ENCODE assay signal across 8 cellular contexts in the genomic region with DNA sequence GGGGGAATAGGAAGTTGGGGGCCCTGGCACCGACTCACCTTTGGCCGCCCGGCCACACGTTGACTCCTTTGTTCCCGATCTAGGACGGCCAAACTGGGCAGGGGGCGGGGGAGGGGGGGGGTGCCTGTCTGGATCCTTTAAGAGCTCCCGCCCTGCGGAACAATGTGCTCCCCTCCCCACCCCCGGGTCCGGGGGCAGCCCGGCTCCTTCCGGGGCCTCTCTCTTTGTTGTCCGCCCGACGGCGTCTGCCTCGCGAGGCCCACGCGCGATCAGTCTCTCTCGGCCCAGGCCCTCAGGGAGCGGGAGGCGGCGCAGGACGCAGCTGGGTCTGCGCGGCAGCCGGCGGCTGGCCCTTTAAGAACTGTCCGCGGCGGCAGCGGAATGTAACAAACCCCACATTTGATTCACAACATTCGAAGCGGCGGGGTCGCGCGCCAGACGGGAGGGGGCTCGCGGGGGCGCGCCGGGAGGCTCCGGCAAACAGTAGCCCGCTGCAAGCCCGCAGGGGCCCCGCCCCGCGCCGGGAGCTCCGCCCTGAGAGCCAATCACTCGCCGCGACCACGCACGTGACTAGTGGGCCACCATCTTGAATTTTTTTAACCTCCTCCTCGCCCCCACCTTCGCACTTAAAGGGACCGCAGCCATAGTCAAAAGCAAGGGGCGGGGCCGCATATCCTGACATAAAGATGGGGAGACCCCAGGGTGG. TPM values are rescaled to one million over a fixed set of nuclear protein-coding genes. Genes with fewer than 3 reads are reported as not detected.
DNase-seq lines count a peak whose midpoint lies in the region; ATAC-seq and TF ChIP-seq lines count a peak whose summit lies in the region.

TSS of gene RNF44 (minus strand) at position 501 of the 706 bp plus-strand sequence. CDS start 4,930 bp downstream, outside the sequence.

- H3K4me3 ChIP-seq in Jurkat, Clone E6-1 (ENCODE audit: low read length) = peak within 1 kb of the TSS; percentile 99
- H3K4me3 ChIP-seq in PC-3 (ENCODE audit: low read length) (peak within 1 kb of the TSS; percentile 93), epithelial cell of proximal tubule (ENCODE audit: low read depth, low read length) (peak within 1 kb of the TSS; percentile 88)

- intact Hi-C loops in PC-3 (cut with micrococcal nuclease) = loop anchor here (1.0 kb wide), 4 partner anchors 46 to 149 kb away; partner anchors contain the start of genes CLTB, FAF2, HIGD2A and NOP16

- POLR2A ChIA-PET in PC-3 (lab: Charles Lee; ENCODE audit: unreplicated experiment) = interaction anchor here (0.7 to 1.5 kb wide), 3 partner anchors 33 to 895 kb away, joined by 3 to 9 read pairs (median 3); partner anchors contain the start of gene FAF2

- peak; percentile 55 for DNase-seq in DMS153 treated with DMSO at 0.1 percent for 48 hours (lab: John Stamatoyannopoulos, UW; ENCODE audit: unreplicated experiment)
- peak; percentile 98 for DNase-seq in Jurkat, Clone E6-1 (ENCODE audit: low read depth, low spot score)
- peak; percentile 96 for DNase-seq in PC-3
- peak; percentile 99 for DNase-seq in activated T-cell treated with anti-CD3 and anti-CD28 coated beads for 48 hours (ENCODE audit: low read depth)
- DNase-seq in epithelial cell of proximal tubule (ENCODE audit: low read depth) = peak; percentile 80
- peak; percentile 99 for DNase-seq in mucosa of gallbladder (ENCODE audit: low spot score)
- DNase-seq in stimulated activated CD8-positive, alpha-beta memory T cell treated with anti-CD3 and anti-CD28 coated beads, Interleukin-4, amount 100 ng/mL, for 24 hours (ENCODE audit: low read depth) = peak; percentile 99

- H3K36me3 ChIP-seq in PC-3 (ENCODE audit: low read depth, low read length) = no peaks in the 10 kb centered on the region; the same call in 1 of the 2 replicates

- peaks cover 42% of the 10 kb centered on the region for H3K4me1 ChIP-seq in PC-3 (ENCODE audit: insufficient read depth, low read length)

- peaks cover 43% of the 10 kb centered on the region for H3K79me2 ChIP-seq in PC-3 (ENCODE audit: low read length)

- BruUV-seq in PC-3 (replicated peaks; lab: Mats Ljungman, UMichigan) = no TSS peak

- H3K9me3 ChIP-seq in PC-3 (ENCODE audit: low read length) = no peaks in the 10 kb centered on the region

- H3K9ac ChIP-seq in PC-3 (ENCODE audit: low read length) = peak within 1 kb of the TSS; percentile 97

- H3K9me2 ChIP-seq in PC-3 (replicated peaks; ENCODE audit: low read length) = no peaks in the 10 kb centered on the region

- H4K20me1 ChIP-seq in PC-3 (ENCODE audit: low read length) = peaks cover 13% of the 10 kb centered on the region

- CTCF ChIA-PET in PC-3 (lab: Charles Lee) = interaction anchor here (0.5 to 3.2 kb wide), 5 partner anchors 33 to 119 kb away, joined by 3 to 15 read pairs (median 9); partner anchors contain the start of gene TSPAN17

- H3K4me2 ChIP-seq in PC-3 (ENCODE audit: low read length) = peak within 1 kb of the TSS; percentile 96

- no peaks in the 10 kb centered on the region for H3F3A ChIP-seq in PC-3 (ENCODE audit: low read length, unreplicated experiment)

- no peak for TF ChIP-seq CTCF in PC-3 (conservative IDR thresholded peaks at IDR 0.05; ENCODE audit: low read depth, low read length)
- no peak for TF ChIP-seq CTCF in epithelial cell of proximal tubule (conservative IDR thresholded peaks at IDR 0.05; ENCODE audit: low read depth, low read length)

- H2AFZ ChIP-seq in PC-3 (ENCODE audit: low read length) = peak within 1 kb of the TSS; percentile 96

- H3K27ac ChIP-seq in PC-3 (ENCODE audit: low read length) = peak within 1 kb of the TSS; percentile 74

- no peaks in the 10 kb centered on the region for H3K27me3 ChIP-seq in PC-3 (ENCODE audit: low read length)

- peak; percentile 46 for ATAC-seq in GM21717 (IDR thresholded peaks at IDR 0.05; ENCODE audit: unreplicated experiment)
- peak; percentile 62 for ATAC-seq in PC-3

RNA-seq across cellular contexts. Expression of gene RNF44, which starts in this region (rescaled TPM):
- polyA plus RNA-seq in Jurkat, Clone E6-1 (2012; ENCODE audit: insufficient read depth, insufficient read length) = 92.7 TPM
- total RNA-seq in PC-3 (2014; rRNA removed) (19.2 and 28.3 TPM in 2 replicates), epithelial cell of proximal tubule (10.9 and 17.1 TPM in 2 replicates), mucosa of gallbladder (74.9 TPM)

Comparison
In these comparisons a context has a peak if more than half of its experiments do, and no peak if none do; other contexts are left out.
1. Peak in every context shown above with its lines: DNase-seq, ATAC-seq, H3K4me3 ChIP-seq and H3K27ac ChIP-seq.